ENCODE assay signal across 8 cellular contexts in the genomic region with DNA sequence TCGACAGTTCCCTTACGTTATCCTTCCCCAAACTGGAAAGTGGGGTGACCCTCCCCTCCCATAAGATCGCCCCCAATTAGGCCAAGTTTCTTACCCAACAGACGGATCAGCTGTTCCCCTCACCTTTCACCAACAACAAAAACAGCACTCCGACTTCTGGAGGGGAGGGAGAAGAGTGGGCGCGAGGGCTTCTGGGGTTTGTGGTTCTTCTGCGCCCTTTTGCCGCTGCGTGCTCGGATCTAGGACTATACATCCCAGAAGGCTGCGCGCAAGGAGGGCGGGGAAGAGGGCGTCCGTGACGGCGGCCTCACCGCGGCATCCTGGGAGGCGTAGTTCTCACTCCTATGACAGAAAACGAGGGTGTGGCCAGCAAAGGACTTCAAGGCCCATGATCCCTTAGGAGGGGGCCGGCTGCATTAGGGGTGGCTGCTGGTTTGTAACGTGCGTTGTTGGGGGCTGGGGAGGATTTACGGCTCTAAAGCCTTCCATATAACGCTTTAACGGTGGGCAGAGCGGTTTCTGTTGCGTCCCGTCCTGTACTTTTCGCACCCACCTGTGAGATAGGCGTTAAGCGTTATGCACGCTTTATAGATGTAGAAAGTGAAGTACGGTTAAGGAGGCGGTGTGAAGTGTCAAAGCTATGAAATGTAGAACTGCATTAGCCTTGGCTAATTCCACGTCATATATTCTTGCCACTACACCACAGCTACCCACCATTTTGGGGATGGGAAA. TPM values are rescaled to one million over a fixed set of nuclear protein-coding genes. Genes with fewer than 3 reads are reported as not detected.
DNase-seq lines count a peak whose midpoint lies in the region; ATAC-seq, FAIRE-seq and TF ChIP-seq lines count a peak whose summit lies in the region.

A gene with protein sequence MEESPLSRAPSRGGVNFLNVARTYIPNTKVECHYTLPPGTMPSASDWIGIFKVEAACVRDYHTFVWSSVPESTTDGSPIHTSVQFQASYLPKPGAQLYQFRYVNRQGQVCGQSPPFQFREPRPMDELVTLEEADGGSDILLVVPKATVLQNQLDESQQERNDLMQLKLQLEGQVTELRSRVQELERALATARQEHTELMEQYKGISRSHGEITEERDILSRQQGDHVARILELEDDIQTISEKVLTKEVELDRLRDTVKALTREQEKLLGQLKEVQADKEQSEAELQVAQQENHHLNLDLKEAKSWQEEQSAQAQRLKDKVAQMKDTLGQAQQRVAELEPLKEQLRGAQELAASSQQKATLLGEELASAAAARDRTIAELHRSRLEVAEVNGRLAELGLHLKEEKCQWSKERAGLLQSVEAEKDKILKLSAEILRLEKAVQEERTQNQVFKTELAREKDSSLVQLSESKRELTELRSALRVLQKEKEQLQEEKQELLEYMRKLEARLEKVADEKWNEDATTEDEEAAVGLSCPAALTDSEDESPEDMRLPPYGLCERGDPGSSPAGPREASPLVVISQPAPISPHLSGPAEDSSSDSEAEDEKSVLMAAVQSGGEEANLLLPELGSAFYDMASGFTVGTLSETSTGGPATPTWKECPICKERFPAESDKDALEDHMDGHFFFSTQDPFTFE (minus strand): TSS at position 143 of the 732 bp plus-strand sequence. CDS start 2,210 bp downstream, outside the sequence.

- peak; percentile 98 for ATAC-seq in GM21381 (IDR thresholded peaks at IDR 0.05; ENCODE audit: unreplicated experiment)
- ATAC-seq in activated CD8-positive, alpha-beta memory T cell treated with anti-CD3 and anti-CD28 coated beads, Interleukin-2, amount 10 ng/mL, durations not matched to agents 7 days and 5 days: peak; percentile 98
- peak; percentile 97 for ATAC-seq in memory B cell (ENCODE audit: low read depth)

- peaks cover 3% of the 10 kb centered on the region; the same call in 1 of the 2 replicates for H3K23me2 ChIP-seq in H1 (ENCODE audit: low read depth, low read length)

- no peak within 1 kb of the TSS for H2BK20ac ChIP-seq in H1 (ENCODE audit: low read length)

- H3K27ac Mint-ChIP-seq in activated CD8-positive, alpha-beta memory T cell treated with anti-CD3 and anti-CD28 coated beads, Interleukin-2, amount 10 ng/mL, durations not matched to agents 7 days and 5 days: peak within 1 kb of the TSS; percentile 90
- H3K27ac Mint-ChIP-seq in memory B cell: peak within 1 kb of the TSS; percentile 73

- H3K18ac ChIP-seq in H1 (ENCODE audit: extremely low read depth, low read length): peak within 1 kb of the TSS; percentile 39; the same call in 1 of the 2 replicates

- H3K9ac ChIP-seq in NT2/D1 (ENCODE audit: insufficient read length, low read depth): peak within 1 kb of the TSS; percentile 65
- peak within 1 kb of the TSS in 3 of 4 experiments; percentile 38 to 46 (median 45); a peak in 4 of 7 replicates for H3K9ac ChIP-seq in H1 (replicated peaks in 1 of 4; ENCODE audit: extremely low read depth in 1 of 4, low read depth in 3 of 4, low read length in 3 of 4)

- H3K36me3 ChIP-seq in NT2/D1 (ENCODE audit: insufficient read depth, insufficient read length, low read length) (peaks cover 9% of the 10 kb centered on the region), H1 (ENCODE audit: control insufficient read depth in 2 of 4, insufficient read depth in 4 of 4, low read length in 3 of 4) (no peaks in the 10 kb centered on the region)

- no peaks in the 10 kb centered on the region for H3K9me3 Mint-ChIP-seq in activated CD8-positive, alpha-beta memory T cell treated with anti-CD3 and anti-CD28 coated beads, Interleukin-2, amount 10 ng/mL, durations not matched to agents 7 days and 5 days (ENCODE audit: low read depth)
- H3K9me3 Mint-ChIP-seq in memory B cell: no peaks in the 10 kb centered on the region

- peak within 1 kb of the TSS; percentile 74 for H3K4me3 ChIP-seq in NT2/D1 (ENCODE audit: insufficient read length, low read depth)
- peak within 1 kb of the TSS; percentile 71 to 94 (median 82) for H3K4me3 ChIP-seq in H1 (ENCODE audit: extremely low read depth in 1 of 4, insufficient read depth in 2 of 4, low read depth in 3 of 4, low read length in 4 of 4)

- DNase-seq in COR-L47 (lab: John Stamatoyannopoulos, UW) (peak; percentile 97), HUDEP-2 (lab: John Stamatoyannopoulos, UW; ENCODE audit: unreplicated experiment in 76 of 76) (peak in 75 of 76 experiments; percentile 72 to 98 (median 95)), NT2/D1 (ENCODE audit: low read depth, low spot score) (peak; percentile 98), H1 (ENCODE audit: low read depth in 1 of 2, low spot score in 2 of 2) (peak; percentile 90), memory B cell (ENCODE audit: low spot score in 2 of 2) (peak; percentile 90 to 93)
- peak; percentile 99 for DNase-seq in activated CD8-positive, alpha-beta memory T cell treated with anti-CD3 and anti-CD28 coated beads, Interleukin-2, amount 10 ng/mL, durations not matched to agents 7 days and 5 days
- DNase-seq in stimulated activated CD8-positive, alpha-beta memory T cell treated with anti-CD3 and anti-CD28 coated beads, Interleukin-12 subunit alpha, Interleukin-12 subunit beta, amount 100 ng/mL, for 24 hours (ENCODE audit: extremely low read depth): peak; percentile 96

- peaks cover 2% of the 10 kb centered on the region for H3K4me1 ChIP-seq in NT2/D1 (ENCODE audit: insufficient read depth, insufficient read length)
- peaks cover 0 to 11% (median 1%) of the 10 kb centered on the region in 4 experiments; a peak in 5 of 7 replicates for H3K4me1 ChIP-seq in H1 (replicated peaks in 1 of 4; ENCODE audit: control insufficient read depth in 3 of 4, insufficient read depth in 4 of 4, low read length in 3 of 4)

- 3% methylated on average over 38 of the region's 38 CpGs; no CpG with 5 or more reads in 1 of the 2 experiments for WGBS in H1 (ENCODE audit: extremely low coverage in 1 of 2, insufficient coverage in 1 of 2, insufficient read length in 1 of 2, insufficient replicate concordance in 2 of 2, low coverage in 1 of 2, low lambda C conversion rate in 2 of 2, missing lambda C conversion rate in 1 of 2), 2 experiments

- H4K8ac ChIP-seq in H1 (ENCODE audit: extremely low read depth, insufficient read depth, low read length): no peak within 1 kb of the TSS

- no peaks in the 10 kb centered on the region for H3K79me2 ChIP-seq in H1 (ENCODE audit: control insufficient read depth in 1 of 2, insufficient read depth in 2 of 2, low read length in 2 of 2)

- TF ChIP-seq EP300 in H1 (IDR thresholded peaks at IDR 0.05; ENCODE audit: borderline replicate concordance in 1 of 2, low read depth in 2 of 2, low read length in 2 of 2): no peak

- no peaks in the 10 kb centered on the region for H3K79me1 ChIP-seq in H1 (ENCODE audit: low read depth, low read length)

- H2BK15ac ChIP-seq in H1 (ENCODE audit: low read length): no peak within 1 kb of the TSS

- no peak within 1 kb of the TSS for H2BK12ac ChIP-seq in H1 (ENCODE audit: low read depth, low read length)

- TF ChIP-seq CTCF in H1 (IDR thresholded peaks at IDR 0.05; ENCODE audit: control extremely low read depth in 1 of 3, insufficient read depth in 1 of 3, low read depth in 1 of 3, low read length in 3 of 3): no peak

- no peaks in the 10 kb centered on the region for H3K36me3 Mint-ChIP-seq in activated CD8-positive, alpha-beta memory T cell treated with anti-CD3 and anti-CD28 coated beads, Interleukin-2, amount 10 ng/mL, durations not matched to agents 7 days and 5 days
- peaks cover 17% of the 10 kb centered on the region for H3K36me3 Mint-ChIP-seq in memory B cell

- H2AFZ ChIP-seq in H1 (ENCODE audit: low read length): peak within 1 kb of the TSS; percentile 96

- POLR2A ChIA-PET in H1 (lab: Charles Lee; ENCODE audit: partially characterized antibody): interaction anchor here (0.9 to 1.5 kb wide), 5 partner anchors 11 to 103 kb away, joined by 3 to 5 read pairs (median 3); no protein-coding TSS in a partner anchor

- H2BK5ac ChIP-seq in H1 (ENCODE audit: low read depth, low read length): peak within 1 kb of the TSS; percentile 3; the same call in 1 of the 2 replicates

- peak; percentile 63 for FAIRE-seq in H1 (lab: Jason Lieb, UNC)

- peak within 1 kb of the TSS; percentile 87 for H3K4me3 Mint-ChIP-seq in activated CD8-positive, alpha-beta memory T cell treated with anti-CD3 and anti-CD28 coated beads, Interleukin-2, amount 10 ng/mL, durations not matched to agents 7 days and 5 days
- H3K4me3 Mint-ChIP-seq in memory B cell: peak within 1 kb of the TSS; percentile 88

- H3K4ac ChIP-seq in H1 (replicated peaks; ENCODE audit: insufficient read length, low read depth, low read length): no peak within 1 kb of the TSS

- no peak for TF ChIP-seq RAD21 in H1 (IDR thresholded peaks at IDR 0.05 in 1 of 2, conservative IDR thresholded peaks at IDR 0.05 in 1 of 2; ENCODE audit: low read depth in 2 of 2, low read length in 2 of 2)

- no peaks in the 10 kb centered on the region for H3K27me3 ChIP-seq in NT2/D1 (ENCODE audit: insufficient read depth, insufficient read length)
- peaks cover 0 to 3% (median 0%) of the 10 kb centered on the region in 4 experiments; a peak in 1 of 7 replicates for H3K27me3 ChIP-seq in H1 (replicated peaks in 1 of 4; ENCODE audit: control insufficient read depth in 3 of 4, extremely low read depth in 1 of 4, insufficient read depth in 3 of 4, low read length in 3 of 4)

- no peak for TF ChIP-seq POLR2A in H1 (IDR thresholded peaks at IDR 0.05; ENCODE audit: control extremely low read depth in 1 of 2, low read depth in 2 of 2, low read length in 2 of 2)

- peaks cover 2% of the 10 kb centered on the region for H3K27me3 Mint-ChIP-seq in activated CD8-positive, alpha-beta memory T cell treated with anti-CD3 and anti-CD28 coated beads, Interleukin-2, amount 10 ng/mL, durations not matched to agents 7 days and 5 days
- no peaks in the 10 kb centered on the region for H3K27me3 Mint-ChIP-seq in memory B cell

- CTCF ChIA-PET in activated CD8-positive, alpha-beta memory T cell treated with anti-CD3 and anti-CD28 coated beads, Interleukin-2, amount 10 ng/mL, durations not matched to agents 7 days and 5 days (lab: Charles Lee): interaction anchor here (1.4 to 18.9 kb wide), 5 partner anchors 16 to 51 kb away, joined by 7 to 270 read pairs (median 14); a partner anchor contains a TSS
- CTCF ChIA-PET in H1 (lab: Charles Lee; ENCODE audit: partially characterized antibody): interaction anchor here (1.0 to 21.0 kb wide), 11 partner anchors 10 to 515 kb away, joined by 3 to 531 read pairs (median 6); a partner anchor contains a TSS

- H3K9me3 ChIP-seq in NT2/D1 (ENCODE audit: insufficient read depth, low read length) (no peaks in the 10 kb centered on the region), H1 (ENCODE audit: insufficient read depth in 2 of 2, low read depth in 1 of 2, low read length in 1 of 2) (no peaks in the 10 kb centered on the region)

- peak within 1 kb of the TSS; percentile 86 to 94 for H3K4me2 ChIP-seq in H1 (ENCODE audit: insufficient read depth in 1 of 2, low read depth in 2 of 2, low read length in 2 of 2)

- H4K20me1 ChIP-seq in H1 (replicated peaks in 1 of 2; ENCODE audit: control insufficient read depth in 1 of 2, insufficient read depth in 2 of 2, low read length in 2 of 2): no peaks in the 10 kb centered on the region

- H3K23ac ChIP-seq in H1 (ENCODE audit: insufficient read length): no peak within 1 kb of the TSS

- H3K14ac ChIP-seq in H1 (ENCODE audit: insufficient read length): no peak within 1 kb of the TSS

- H4K91ac ChIP-seq in H1 (replicated peaks; ENCODE audit: insufficient read length, low read length): no peak within 1 kb of the TSS

- no peak within 1 kb of the TSS for H2BK120ac ChIP-seq in H1 (replicated peaks; ENCODE audit: low read depth, low read length)

- H3K27ac ChIP-seq in H1 (ENCODE audit: low read depth, low read length): no peak within 1 kb of the TSS

- no peak within 1 kb of the TSS for H3K56ac ChIP-seq in H1 (replicated peaks; ENCODE audit: insufficient read length, low read depth, low read length)

- peaks cover 26% of the 10 kb centered on the region for H3K4me1 Mint-ChIP-seq in activated CD8-positive, alpha-beta memory T cell treated with anti-CD3 and anti-CD28 coated beads, Interleukin-2, amount 10 ng/mL, durations not matched to agents 7 days and 5 days
- H3K4me1 Mint-ChIP-seq in memory B cell: peaks cover 11% of the 10 kb centered on the region

- H4K5ac ChIP-seq in H1 (ENCODE audit: insufficient read length, low read depth, low read length): peak within 1 kb of the TSS; percentile 32

- H2AK5ac ChIP-seq in H1 (ENCODE audit: low read depth, low read length): no peak within 1 kb of the TSS

RNA-seq across cellular contexts. Expression of the gene that starts here (rescaled TPM):
- total RNA-seq in activated CD8-positive, alpha-beta memory T cell treated with anti-CD3 and anti-CD28 coated beads, Interleukin-2, amount 10 ng/mL, durations not matched to agents 7 days and 5 days: 10 to 100 TPM; 39.0 to 40.0 TPM
- total RNA-seq in H1 (2021; fragmentation: NEBNext Ultra II Directional; extraction: Animal tissue kit (Norgen Biotek cat#: 25700)): 18.7 and 20.3 TPM in 2 replicates
- 35.3 and 39.3 TPM in 2 replicates for polyA plus RNA-seq in H1 (2011; rRNA removed)
- 32.3 TPM for polyA plus RNA-seq in H1 (2011; cell fraction: cytosol; rRNA removed)
- polyA plus RNA-seq in H1 (2011; cell fraction: nucleus; rRNA removed): 65.4 TPM
- polyA plus RNA-seq in H1 (2012, experiment 1 of 2): 18.8 to 23.4 TPM (median 21.7 TPM) in 4 replicates
- polyA plus RNA-seq in H1 (2012, experiment 2 of 2): 17.8 TPM
- polyA plus RNA-seq in H1 (2013, experiment 1 of 2): 12.3 TPM
- 10.1 TPM for polyA plus RNA-seq in H1 (2013, experiment 2 of 2)
- polyA minus RNA-seq in H1 (2011; rRNA and poly(A)+ RNA removed): 33.5 and 37.1 TPM in 2 replicates
- 9.6 TPM for polyA minus RNA-seq in H1 (2011; cell fraction: cytosol; rRNA and poly(A)+ RNA removed)
- 28.7 TPM for polyA minus RNA-seq in H1 (2011; cell fraction: nucleus; rRNA and poly(A)+ RNA removed)
